ENCODE assay signal across 9 cellular contexts in genomic region chrX:153728095-153728494, GRCh38. TPM values are rescaled to one million over a fixed set of nuclear protein-coding genes. Genes with fewer than 3 reads are reported as not detected.
A peak's percentile ranks its signal among the peaks of the same experiment; 100 is the strongest.
DNase-seq lines count a peak whose midpoint lies in the region; ATAC-seq and TF ChIP-seq lines count a peak whose summit lies in the region.
"Had no signal": no experiment of that assay in that cellular context is flagged by ENCODE, and none has a peak within 500 bp of the region (broad histone marks: within the 10 kb centered on the region; RNA-seq: fewer than 3 reads in every experiment).

No MANE protein-coding gene starts in this region.

- H3K27ac ChIP-seq in PC-9, result peak overlapping the region; percentile 91
- peak overlapping the region in 3 of 4 donors; percentile 71 to 96 (median 93) for H3K27ac ChIP-seq in esophagus squamous epithelium

- H3K4me1 ChIP-seq in PC-9 (replicated peaks; ENCODE audit: insufficient read depth) (peaks cover 57% of the 10 kb centered on the region), esophagus squamous epithelium (peaks cover 29 to 49% (median 37%) of the 10 kb centered on the region in 3 donors), skeletal muscle satellite cell (ENCODE audit: control insufficient read depth, insufficient read depth, low read length) (peaks cover 35% of the 10 kb centered on the region)

- TF ChIP-seq CTCF in PC-9 (conservative IDR thresholded peaks at IDR 0.05) (no peak), esophagus squamous epithelium (IDR thresholded peaks at IDR 0.05) (no peak)

- H3K9me3 ChIP-seq in PC-9 (ENCODE audit: insufficient read depth, low read depth), result no peaks in the 10 kb centered on the region
- H3K9me3 ChIP-seq in esophagus squamous epithelium, result no peaks in the 10 kb centered on the region
- H3K9me3 ChIP-seq in skeletal muscle satellite cell (replicated peaks; ENCODE audit: low read length), result peaks cover 3% of the 10 kb centered on the region

- no peaks in the 10 kb centered on the region for H3K9me2 ChIP-seq in PC-9 (ENCODE audit: insufficient read depth)

- no peaks in the 10 kb centered on the region for H4K20me1 ChIP-seq in PC-9 (ENCODE audit: insufficient read depth)

- H3K4me3 ChIP-seq in H7 (ENCODE audit: insufficient read depth, low read depth, low read length) (no peak overlapping the region), PC-9 (peak overlapping the region; percentile 76; the same call in 1 of the 2 replicates), esophagus squamous epithelium (no peak overlapping the region), skeletal muscle satellite cell (ENCODE audit: low read length) (no peak overlapping the region)

- no peaks in the 10 kb centered on the region for H3K27me3 ChIP-seq in H7 (ENCODE audit: control insufficient read depth, insufficient read depth, low read length)
- H3K27me3 ChIP-seq in PC-9 (ENCODE audit: insufficient read depth, low read depth), result no peaks in the 10 kb centered on the region
- H3K27me3 ChIP-seq in esophagus squamous epithelium, result no peaks in the 10 kb centered on the region
- no peaks in the 10 kb centered on the region for H3K27me3 ChIP-seq in skeletal muscle satellite cell (ENCODE audit: control insufficient read depth, insufficient read depth, low read length)

- H3F3A ChIP-seq in PC-9 (ENCODE audit: insufficient read depth, low read depth), result peaks cover 50% of the 10 kb centered on the region

- DNase-seq in H7, result peak; percentile 43
- no peak for DNase-seq in PC-9
- no peak for DNase-seq in esophagus squamous epithelium (lab: John Stamatoyannopoulos, UW)
- DNase-seq in NCI-H524 (lab: John Stamatoyannopoulos, UW), result no peak
- DNase-seq in GM03348 (ENCODE audit: low spot score), result no peak
- DNase-seq: IMR-90, NCI-H187 had no signal

- H3K4me2 ChIP-seq in PC-9, result peak overlapping the region; percentile 91
- H3K4me2 ChIP-seq in skeletal muscle satellite cell (ENCODE audit: low read length), result peak overlapping the region; percentile 85

- intact Hi-C loops in PC-9 (cut with micrococcal nuclease; ENCODE audit: unreplicated experiment) (no loop called here), esophagus squamous epithelium (cut with DNase I) (no loop called here)

- 33% methylated on average over 1 of the region's 6 CpGs; no CpG with 5 or more reads in 1 of the 2 donors for WGBS in esophagus squamous epithelium, 2 donors

- ATAC-seq in HG03565 (IDR thresholded peaks at IDR 0.05; ENCODE audit: unreplicated experiment), result no peak

- no peak overlapping the region for H2AFZ ChIP-seq in PC-9

- POLR2A ChIA-PET in PC-9 (lab: Charles Lee; ENCODE audit: unreplicated experiment), result no interaction called here

- H3K36me3 ChIP-seq in H7 (replicated peaks; ENCODE audit: control insufficient read depth, insufficient read depth, low read length), result no peaks in the 10 kb centered on the region
- peaks cover 13% of the 10 kb centered on the region; the same call in 1 of the 2 replicates for H3K36me3 ChIP-seq in PC-9 (ENCODE audit: low read depth)
- H3K36me3 ChIP-seq in esophagus squamous epithelium, result peaks cover 0 to 6% (median 0%) of the 10 kb centered on the region in 3 donors
- peaks cover 13% of the 10 kb centered on the region for H3K36me3 ChIP-seq in skeletal muscle satellite cell (ENCODE audit: insufficient read depth, low read length)

- CTCF ChIA-PET in PC-9 (lab: Charles Lee), result no interaction called here

- H3K79me2 ChIP-seq in PC-9 (ENCODE audit: low read depth), result peaks cover 62% of the 10 kb centered on the region

- BruUV-seq in PC-9 (replicated peaks; lab: Mats Ljungman, UMichigan), result no TSS peak

- no peak overlapping the region for H3K9ac ChIP-seq in skeletal muscle satellite cell (ENCODE audit: low read depth, low read length)

- TF ChIP-seq POLR2A in esophagus squamous epithelium (IDR thresholded peaks at IDR 0.05), result no peak

RNA-seq across cellular contexts. Expression of gene ABCD1, which starts 3.4 kb away (rescaled TPM):
- total RNA-seq in H7 (2014; rRNA removed; shearing (Covaris generic)), result 12.2 and 17.1 TPM in 2 replicates
- total RNA-seq in PC-9 (2021) (40.0 and 44.9 TPM in 2 replicates), esophagus squamous epithelium (1 to 10 TPM; 1.8 to 5.0 (median 3.5) TPM)
- total RNA-seq in skeletal muscle satellite cell (2012; rRNA removed), result 17.2 and 17.3 TPM in 2 replicates

RNA-seq across cellular contexts. Expression of gene BCAP31, which starts 3.9 kb away (rescaled TPM):
- total RNA-seq in H7 (2014; rRNA removed; shearing (Covaris generic)), result 95.0 and 176 TPM in 2 replicates
- total RNA-seq in PC-9 (2021) (522 and 541 TPM in 2 replicates), esophagus squamous epithelium (100 to 1,000 TPM in 3 of 4 donors, 10 to 100 TPM in 1; 99.2 to 180 (median 142) TPM)
- 173 and 174 TPM in 2 replicates for total RNA-seq in skeletal muscle satellite cell (2012; rRNA removed)

RNA-seq across cellular contexts. Expression of gene PLXNB3, which starts 36.0 kb away (rescaled TPM):
- 0.07 TPM in 1 of 2 replicates, not detected in the other for total RNA-seq in H7 (2014; rRNA removed; shearing (Covaris generic))
- 39.4 and 41.4 TPM in 2 replicates for total RNA-seq in PC-9 (2021)
- total RNA-seq in esophagus squamous epithelium, result 10 to 100 TPM in 1 of 4 donors, 1 to 10 TPM in 3; 3.2 to 13.4 (median 6.9) TPM
- 3.0 and 3.9 TPM in 2 replicates for total RNA-seq in skeletal muscle satellite cell (2012; rRNA removed)

RNA-seq across cellular contexts. Expression of gene SLC6A8, which starts 40.4 kb away (rescaled TPM):
- total RNA-seq in H7 (2014; rRNA removed; shearing (Covaris generic)), result 29.4 and 40.2 TPM in 2 replicates
- total RNA-seq in PC-9 (2021) (37.6 and 40.5 TPM in 2 replicates), esophagus squamous epithelium (10 to 100 TPM; 19.5 to 36.2 (median 25.4) TPM)
- 9.1 and 14.0 TPM in 2 replicates for total RNA-seq in skeletal muscle satellite cell (2012; rRNA removed)

RNA-seq across cellular contexts. Expression of gene SRPK3, which starts 52.7 kb away (rescaled TPM):
- not detected in 2 replicates for total RNA-seq in H7 (2014; rRNA removed; shearing (Covaris generic))
- total RNA-seq in PC-9 (2021), result 0.40 and 0.46 TPM in 2 replicates
- under 1 TPM in 3 of 4 donors, not detected in 1; 0.09 to 0.38 (median 0.15) TPM for total RNA-seq in esophagus squamous epithelium
- total RNA-seq in skeletal muscle satellite cell (2012; rRNA removed), result 0.25 and 5.9 TPM in 2 replicates
